1 cellular context compared by ENCODE assay signal in the genomic region with DNA sequence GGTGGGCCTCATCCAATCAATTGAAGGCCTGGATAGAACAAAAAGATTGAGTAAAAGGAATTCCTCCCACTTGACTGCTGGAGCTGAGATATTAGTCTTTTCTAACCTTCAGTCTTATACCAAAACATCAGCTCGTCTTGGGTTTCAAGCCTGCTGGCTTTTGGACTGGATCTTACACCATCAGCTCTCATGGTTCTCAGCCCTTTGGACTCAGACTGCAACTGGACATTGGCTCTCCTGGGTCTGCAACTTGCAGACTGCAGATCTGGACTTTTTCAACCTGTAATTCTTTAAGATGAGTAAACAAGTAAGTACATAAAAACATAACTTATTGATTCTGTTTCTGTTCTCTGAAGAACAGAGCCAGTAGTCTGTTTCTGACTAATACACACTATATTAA.
TF ChIP-seq lines count a peak whose summit lies in the region.

No MANE protein-coding gene starts in this region.

TF ChIP-seq in HepG2, 621 proteins besides CTCF, POLR2A, EP300 and RAD21 (continued from another document):
- no peak for TF ChIP-seq TFDP1 (CRISPR knock-in tag; IDR thresholded peaks at IDR 0.05; ENCODE audit: borderline replicate concordance)
- TF ChIP-seq, protein P1, sequence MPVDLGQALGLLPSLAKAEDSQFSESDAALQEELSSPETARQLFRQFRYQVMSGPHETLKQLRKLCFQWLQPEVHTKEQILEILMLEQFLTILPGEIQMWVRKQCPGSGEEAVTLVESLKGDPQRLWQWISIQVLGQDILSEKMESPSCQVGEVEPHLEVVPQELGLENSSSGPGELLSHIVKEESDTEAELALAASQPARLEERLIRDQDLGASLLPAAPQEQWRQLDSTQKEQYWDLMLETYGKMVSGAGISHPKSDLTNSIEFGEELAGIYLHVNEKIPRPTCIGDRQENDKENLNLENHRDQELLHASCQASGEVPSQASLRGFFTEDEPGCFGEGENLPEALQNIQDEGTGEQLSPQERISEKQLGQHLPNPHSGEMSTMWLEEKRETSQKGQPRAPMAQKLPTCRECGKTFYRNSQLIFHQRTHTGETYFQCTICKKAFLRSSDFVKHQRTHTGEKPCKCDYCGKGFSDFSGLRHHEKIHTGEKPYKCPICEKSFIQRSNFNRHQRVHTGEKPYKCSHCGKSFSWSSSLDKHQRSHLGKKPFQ (CRISPR knock-in tag; IDR thresholded peaks at IDR 0.05; ENCODE audit: insufficient replicate concordance) = no peak
- TF ChIP-seq HDAC2 (CRISPR knock-in tag; IDR thresholded peaks at IDR 0.05) = no peak
- TF ChIP-seq ZNF556 (CRISPR knock-in tag; IDR thresholded peaks at IDR 0.05; ENCODE audit: borderline replicate concordance) = 0 out of 2 replicates have a peak, but pooled peaks have one; percentile 10
- TF ChIP-seq ZKSCAN5 (CRISPR knock-in tag; IDR thresholded peaks at IDR 0.05) = no peak
- peak; percentile 33; the same call in 1 of the 2 replicates for TF ChIP-seq CREM (IDR thresholded peaks at IDR 0.05)
- no peak for TF ChIP-seq CREM (CRISPR knock-in tag; IDR thresholded peaks at IDR 0.05)
- no peak for TF ChIP-seq TBL1XR1 (IDR thresholded peaks at IDR 0.05; ENCODE audit: borderline replicate concordance, low read length, partially characterized antibody)
- no peak for TF ChIP-seq NFIB (CRISPR knock-in tag; IDR thresholded peaks at IDR 0.05; ENCODE audit: borderline replicate concordance)
- TF ChIP-seq HNF4G (IDR thresholded peaks at IDR 0.05; ENCODE audit: borderline replicate concordance, low read depth, low read length) = peak; percentile 68
- TF ChIP-seq HNF4G (CRISPR knock-in tag; IDR thresholded peaks at IDR 0.05; ENCODE audit: borderline replicate concordance, low read depth) = no peak
- TF ChIP-seq TGIF2 (CRISPR knock-in tag; IDR thresholded peaks at IDR 0.05) = no peak
- no peak for TF ChIP-seq SNAPC2 (CRISPR knock-in tag; IDR thresholded peaks at IDR 0.05)
- TF ChIP-seq MED1 (CRISPR knock-in tag; IDR thresholded peaks at IDR 0.05) = 0 out of 2 replicates have a peak, but pooled peaks have one; percentile 7
- TF ChIP-seq, protein P2, sequence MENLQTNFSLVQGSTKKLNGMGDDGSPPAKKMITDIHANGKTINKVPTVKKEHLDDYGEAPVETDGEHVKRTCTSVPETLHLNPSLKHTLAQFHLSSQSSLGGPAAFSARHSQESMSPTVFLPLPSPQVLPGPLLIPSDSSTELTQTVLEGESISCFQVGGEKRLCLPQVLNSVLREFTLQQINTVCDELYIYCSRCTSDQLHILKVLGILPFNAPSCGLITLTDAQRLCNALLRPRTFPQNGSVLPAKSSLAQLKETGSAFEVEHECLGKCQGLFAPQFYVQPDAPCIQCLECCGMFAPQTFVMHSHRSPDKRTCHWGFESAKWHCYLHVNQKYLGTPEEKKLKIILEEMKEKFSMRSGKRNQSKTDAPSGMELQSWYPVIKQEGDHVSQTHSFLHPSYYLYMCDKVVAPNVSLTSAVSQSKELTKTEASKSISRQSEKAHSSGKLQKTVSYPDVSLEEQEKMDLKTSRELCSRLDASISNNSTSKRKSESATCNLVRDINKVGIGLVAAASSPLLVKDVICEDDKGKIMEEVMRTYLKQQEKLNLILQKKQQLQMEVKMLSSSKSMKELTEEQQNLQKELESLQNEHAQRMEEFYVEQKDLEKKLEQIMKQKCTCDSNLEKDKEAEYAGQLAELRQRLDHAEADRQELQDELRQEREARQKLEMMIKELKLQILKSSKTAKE (CRISPR knock-in tag; IDR thresholded peaks at IDR 0.05; ENCODE audit: borderline replicate concordance) = no peak
- no peak for TF ChIP-seq CREB1 (IDR thresholded peaks at IDR 0.05)
- TF ChIP-seq CREB1 (CRISPR knock-in tag; IDR thresholded peaks at IDR 0.05) = 0 out of 2 replicates have a peak, but pooled peaks have one; percentile 14
- TF ChIP-seq IKZF1 (IDR thresholded peaks at IDR 0.05) = no peak
- no peak for TF ChIP-seq ZNF441 (CRISPR knock-in tag; IDR thresholded peaks at IDR 0.05; ENCODE audit: borderline replicate concordance)
- TF ChIP-seq ZSCAN22 (CRISPR knock-in tag; IDR thresholded peaks at IDR 0.05) = no peak
- no peak for TF ChIP-seq ASH2L (IDR thresholded peaks at IDR 0.05; ENCODE audit: insufficient read length, low read depth, low read length)
- TF ChIP-seq, protein P3, sequence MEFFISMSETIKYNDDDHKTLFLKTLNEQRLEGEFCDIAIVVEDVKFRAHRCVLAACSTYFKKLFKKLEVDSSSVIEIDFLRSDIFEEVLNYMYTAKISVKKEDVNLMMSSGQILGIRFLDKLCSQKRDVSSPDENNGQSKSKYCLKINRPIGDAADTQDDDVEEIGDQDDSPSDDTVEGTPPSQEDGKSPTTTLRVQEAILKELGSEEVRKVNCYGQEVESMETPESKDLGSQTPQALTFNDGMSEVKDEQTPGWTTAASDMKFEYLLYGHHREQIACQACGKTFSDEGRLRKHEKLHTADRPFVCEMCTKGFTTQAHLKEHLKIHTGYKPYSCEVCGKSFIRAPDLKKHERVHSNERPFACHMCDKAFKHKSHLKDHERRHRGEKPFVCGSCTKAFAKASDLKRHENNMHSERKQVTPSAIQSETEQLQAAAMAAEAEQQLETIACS (CRISPR knock-in tag; IDR thresholded peaks at IDR 0.05) = no peak
- no peak for TF ChIP-seq HNRNPLL (IDR thresholded peaks at IDR 0.05; ENCODE audit: low read depth, low read length, poor library complexity, severe bottlenecking)
